In the genomic region with DNA sequence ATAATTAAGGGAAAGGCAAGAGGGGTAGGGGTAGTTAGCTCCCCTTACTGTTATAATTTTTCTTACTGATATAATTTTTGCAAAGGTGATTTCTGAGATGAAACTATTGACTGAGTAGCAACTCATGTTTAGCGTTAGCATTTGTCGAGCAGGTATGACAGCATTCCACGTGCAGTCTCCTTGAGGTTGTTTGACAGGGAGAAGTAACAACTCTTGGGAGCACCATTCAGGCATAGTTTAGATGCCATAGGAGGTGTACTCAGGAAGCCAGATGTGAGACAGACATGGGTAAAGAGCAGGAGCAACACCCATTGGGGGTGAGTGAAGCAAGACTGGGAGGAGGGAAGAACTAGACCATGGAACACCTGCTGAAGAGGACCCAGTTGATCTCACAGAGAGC, we compare ENCODE assay signal across 18 cellular contexts.
DNase-seq lines count a peak whose midpoint lies in the region; ATAC-seq and TF ChIP-seq lines count a peak whose summit lies in the region.
"Had no signal": no experiment of that assay in that cellular context is flagged by ENCODE, and none has a peak within 500 bp of the region (broad histone marks: within the 10 kb centered on the region; RNA-seq: fewer than 3 reads in every experiment).

No MANE protein-coding gene starts in this region.

- H2BK12ac ChIP-seq in mesenchymal stem cell (ENCODE audit: low read length in 2 of 2), result peak overlapping the region in 1 of 2 experiments; percentile 92

- H4K91ac ChIP-seq in mesenchymal stem cell (ENCODE audit: low read length), result no peak overlapping the region

- no peaks in the 10 kb centered on the region for H3K36me3 ChIP-seq in mesenchymal stem cell (ENCODE audit: control insufficient read depth in 1 of 2, insufficient read depth in 2 of 2, low read depth in 1 of 2, low read length in 2 of 2)
- H3K36me3 ChIP-seq: MG63 had no signal

- DNase-seq in stimulated activated naive CD8-positive, alpha-beta T cell treated with anti-CD3 and anti-CD28 coated beads, Interleukin-15, amount 100 ng/mL, for 72 hours, result no peak
- no peak for DNase-seq in mesenchymal stem cell
- DNase-seq in anterior cingulate cortex (lab: John Stamatoyannopoulos, UW), result no peak
- DNase-seq in omental fat pad (ENCODE audit: low spot score), result no peak
- DNase-seq: ACHN; CD4-positive, alpha-beta T cell; DND-41; GDM1; MG63; NCI-H1092 treated with DMSO at 0.1 percent for 48 hours; NCI-H1694 treated with DMSO at 0.1 percent for 48 hours; NCI-H446; NCI-H82; SHP77 had no signal

- H3K4me2 ChIP-seq in mesenchymal stem cell (ENCODE audit: low read length, poor library complexity, severe bottlenecking), result no peak overlapping the region
- H3K4me2 ChIP-seq: KMS-11 had no signal

- H3K27ac ChIP-seq in mesenchymal stem cell (ENCODE audit: low read length, poor library complexity, severe bottlenecking), result no peak overlapping the region
- H3K27ac ChIP-seq: KMS-11 had no signal

- no peaks in the 10 kb centered on the region for H3K27me3 Mint-ChIP-seq in stimulated activated naive CD8-positive, alpha-beta T cell treated with anti-CD3 and anti-CD28 coated beads, Interleukin-15, Interleukin-2, amounts not matched to agents 100 ng/mL and 50 ng/mL, for 24 hours
- H3K27me3 Mint-ChIP-seq in stimulated activated naive CD8-positive, alpha-beta T cell treated with anti-CD3 and anti-CD28 coated beads, Interleukin-15, amount 100 ng/mL, for 72 hours, result no peaks in the 10 kb centered on the region
- peaks cover 3% of the 10 kb centered on the region for H3K27me3 Mint-ChIP-seq in dendritic cell treated with granulocyte-macrophage colony-stimulating factor and Interleukin-4, amounts not matched to agents 40 ng/mL and 50 ng/mL, for 4 days
- H3K27me3 Mint-ChIP-seq: CD4-positive, alpha-beta T cell had no signal

- no peak overlapping the region for H3K4ac ChIP-seq in mesenchymal stem cell (ENCODE audit: low read depth in 1 of 2, low read length in 2 of 2)

- H2BK120ac ChIP-seq in mesenchymal stem cell (ENCODE audit: low read depth, low read length), result no peak overlapping the region

- no peak overlapping the region for H3K23ac ChIP-seq in mesenchymal stem cell (ENCODE audit: low read length in 2 of 2)

- H3K18ac ChIP-seq in mesenchymal stem cell (ENCODE audit: low read depth in 1 of 2, low read length in 2 of 2), result no peak overlapping the region

- peak overlapping the region; percentile 81 for H2AK5ac ChIP-seq in mesenchymal stem cell (ENCODE audit: low read length, severe bottlenecking)

- no peak overlapping the region for H3K4me3 ChIP-seq in mesenchymal stem cell (ENCODE audit: insufficient read depth in 1 of 2, low read depth in 1 of 2, low read length in 2 of 2)
- H3K4me3 ChIP-seq: MG63 had no signal

- no peak overlapping the region for H3K9ac ChIP-seq in mesenchymal stem cell (ENCODE audit: low read length)
- H3K9ac ChIP-seq: KMS-11 had no signal

- H3K27ac Mint-ChIP-seq in stimulated activated naive CD8-positive, alpha-beta T cell treated with anti-CD3 and anti-CD28 coated beads, Interleukin-15, Interleukin-2, amounts not matched to agents 100 ng/mL and 50 ng/mL, for 24 hours, result peak overlapping the region; percentile 17
- H3K27ac Mint-ChIP-seq in stimulated activated naive CD8-positive, alpha-beta T cell treated with anti-CD3 and anti-CD28 coated beads, Interleukin-15, amount 100 ng/mL, for 72 hours, result no peak overlapping the region
- peak overlapping the region; percentile 15 for H3K27ac Mint-ChIP-seq in dendritic cell treated with granulocyte-macrophage colony-stimulating factor and Interleukin-4, amounts not matched to agents 40 ng/mL and 50 ng/mL, for 4 days
- H3K27ac Mint-ChIP-seq: CD4-positive, alpha-beta T cell had no signal

- peaks cover 9% of the 10 kb centered on the region for H3K4me1 ChIP-seq in mesenchymal stem cell (ENCODE audit: control insufficient read depth, insufficient read depth, low read depth, low read length)

- H4K8ac ChIP-seq in mesenchymal stem cell (ENCODE audit: low read length), result no peak overlapping the region

- no peaks in the 10 kb centered on the region for H3K79me1 ChIP-seq in mesenchymal stem cell (replicated peaks; ENCODE audit: low read length, poor library complexity, severe bottlenecking)

- H3K4me1 Mint-ChIP-seq in stimulated activated naive CD8-positive, alpha-beta T cell treated with anti-CD3 and anti-CD28 coated beads, Interleukin-15, Interleukin-2, amounts not matched to agents 100 ng/mL and 50 ng/mL, for 24 hours (ENCODE audit: low read depth), result peaks cover 30% of the 10 kb centered on the region
- H3K4me1 Mint-ChIP-seq in stimulated activated naive CD8-positive, alpha-beta T cell treated with anti-CD3 and anti-CD28 coated beads, Interleukin-15, amount 100 ng/mL, for 72 hours, result peaks cover 26% of the 10 kb centered on the region
- H3K4me1 Mint-ChIP-seq in dendritic cell treated with granulocyte-macrophage colony-stimulating factor and Interleukin-4, amounts not matched to agents 40 ng/mL and 50 ng/mL, for 4 days (ENCODE audit: low read depth), result peaks cover 24% of the 10 kb centered on the region

- intact Hi-C loops in dendritic cell treated with granulocyte-macrophage colony-stimulating factor and Interleukin-4, amounts not matched to agents 40 ng/mL and 50 ng/mL, for 4 days (cut with micrococcal nuclease), result no loop called here

- no peak for ATAC-seq in stimulated activated naive CD8-positive, alpha-beta T cell treated with anti-CD3 and anti-CD28 coated beads, Interleukin-15, amount 100 ng/mL, for 72 hours
- ATAC-seq in GM18907 (IDR thresholded peaks at IDR 0.05; ENCODE audit: unreplicated experiment) (no peak), omental fat pad (ENCODE audit: low FRiP score) (no peak)

- TF ChIP-seq CTCF in omental fat pad (IDR thresholded peaks at IDR 0.05), result no peak

- H3K9me3 Mint-ChIP-seq in stimulated activated naive CD8-positive, alpha-beta T cell treated with anti-CD3 and anti-CD28 coated beads, Interleukin-15, Interleukin-2, amounts not matched to agents 100 ng/mL and 50 ng/mL, for 24 hours, result peaks cover 7% of the 10 kb centered on the region
- H3K9me3 Mint-ChIP-seq in stimulated activated naive CD8-positive, alpha-beta T cell treated with anti-CD3 and anti-CD28 coated beads, Interleukin-15, amount 100 ng/mL, for 72 hours, result peaks cover 6 to 14% of the 10 kb centered on the region in 2 donors
- H3K9me3 Mint-ChIP-seq in dendritic cell treated with granulocyte-macrophage colony-stimulating factor and Interleukin-4, amounts not matched to agents 40 ng/mL and 50 ng/mL, for 4 days, result peaks cover 12% of the 10 kb centered on the region
- H3K9me3 Mint-ChIP-seq: CD4-positive, alpha-beta T cell had no signal

- H3K27me3 ChIP-seq in mesenchymal stem cell (ENCODE audit: control insufficient read depth in 1 of 2, insufficient read depth in 1 of 2, low read length in 2 of 2), result no peaks in the 10 kb centered on the region
- H3K27me3 ChIP-seq: MG63 had no signal

- H3K4me3 Mint-ChIP-seq in stimulated activated naive CD8-positive, alpha-beta T cell treated with anti-CD3 and anti-CD28 coated beads, Interleukin-15, Interleukin-2, amounts not matched to agents 100 ng/mL and 50 ng/mL, for 24 hours, result no peak overlapping the region
- no peak overlapping the region for H3K4me3 Mint-ChIP-seq in stimulated activated naive CD8-positive, alpha-beta T cell treated with anti-CD3 and anti-CD28 coated beads, Interleukin-15, amount 100 ng/mL, for 72 hours
- no peak overlapping the region for H3K4me3 Mint-ChIP-seq in dendritic cell treated with granulocyte-macrophage colony-stimulating factor and Interleukin-4, amounts not matched to agents 40 ng/mL and 50 ng/mL, for 4 days
- H3K4me3 Mint-ChIP-seq: CD4-positive, alpha-beta T cell had no signal

- H2BK15ac ChIP-seq in mesenchymal stem cell (ENCODE audit: low read depth, poor library complexity, severe bottlenecking), result no peak overlapping the region

- H3K9me3 ChIP-seq in mesenchymal stem cell (ENCODE audit: control insufficient read depth, low read length), result no peaks in the 10 kb centered on the region
- H3K9me3 ChIP-seq: MG63 had no signal

- H2BK5ac ChIP-seq in mesenchymal stem cell (ENCODE audit: low read depth, low read length, poor library complexity, severe bottlenecking), result no peak overlapping the region

- no peak overlapping the region for H3K14ac ChIP-seq in mesenchymal stem cell (ENCODE audit: low read length in 2 of 2)

- H3K36me3 Mint-ChIP-seq in stimulated activated naive CD8-positive, alpha-beta T cell treated with anti-CD3 and anti-CD28 coated beads, Interleukin-15, Interleukin-2, amounts not matched to agents 100 ng/mL and 50 ng/mL, for 24 hours (ENCODE audit: low read depth), result peaks cover 5% of the 10 kb centered on the region
- H3K36me3 Mint-ChIP-seq in dendritic cell treated with granulocyte-macrophage colony-stimulating factor and Interleukin-4, amounts not matched to agents 40 ng/mL and 50 ng/mL, for 4 days (ENCODE audit: low read depth), result no peaks in the 10 kb centered on the region

- WGBS in mesenchymal stem cell, result 98% methylated on average over 3 of the region's 3 CpGs

- H2AFZ ChIP-seq in mesenchymal stem cell (ENCODE audit: low read depth, low read length), result no peak overlapping the region

Comparison
In these comparisons a context has a peak if more than half of its experiments do, and no peak if none do; other contexts are left out.
1. H3K27ac Mint-ChIP-seq: peak in stimulated activated naive CD8-positive, alpha-beta T cell treated with anti-CD3 and anti-CD28 coated beads, Interleukin-15, Interleukin-2, amounts not matched to agents 100 ng/mL and 50 ng/mL, for 24 hours (single experiment) and dendritic cell treated with granulocyte-macrophage colony-stimulating factor and Interleukin-4, amounts not matched to agents 40 ng/mL and 50 ng/mL, for 4 days (single experiment); none in stimulated activated naive CD8-positive, alpha-beta T cell treated with anti-CD3 and anti-CD28 coated beads, Interleukin-15, amount 100 ng/mL, for 72 hours (0 of 2).